Comparison of ENCODE assay signal across 1 cellular context in genomic region chr1:114718661-114719423, GRCh38.
TF ChIP-seq lines count a peak whose summit lies in the region.

No MANE protein-coding gene starts in this region.

TF ChIP-seq in WTC11, 78 proteins besides CTCF, POLR2A, EP300 and RAD21 (continued from another document):
- TF ChIP-seq, protein P1, sequence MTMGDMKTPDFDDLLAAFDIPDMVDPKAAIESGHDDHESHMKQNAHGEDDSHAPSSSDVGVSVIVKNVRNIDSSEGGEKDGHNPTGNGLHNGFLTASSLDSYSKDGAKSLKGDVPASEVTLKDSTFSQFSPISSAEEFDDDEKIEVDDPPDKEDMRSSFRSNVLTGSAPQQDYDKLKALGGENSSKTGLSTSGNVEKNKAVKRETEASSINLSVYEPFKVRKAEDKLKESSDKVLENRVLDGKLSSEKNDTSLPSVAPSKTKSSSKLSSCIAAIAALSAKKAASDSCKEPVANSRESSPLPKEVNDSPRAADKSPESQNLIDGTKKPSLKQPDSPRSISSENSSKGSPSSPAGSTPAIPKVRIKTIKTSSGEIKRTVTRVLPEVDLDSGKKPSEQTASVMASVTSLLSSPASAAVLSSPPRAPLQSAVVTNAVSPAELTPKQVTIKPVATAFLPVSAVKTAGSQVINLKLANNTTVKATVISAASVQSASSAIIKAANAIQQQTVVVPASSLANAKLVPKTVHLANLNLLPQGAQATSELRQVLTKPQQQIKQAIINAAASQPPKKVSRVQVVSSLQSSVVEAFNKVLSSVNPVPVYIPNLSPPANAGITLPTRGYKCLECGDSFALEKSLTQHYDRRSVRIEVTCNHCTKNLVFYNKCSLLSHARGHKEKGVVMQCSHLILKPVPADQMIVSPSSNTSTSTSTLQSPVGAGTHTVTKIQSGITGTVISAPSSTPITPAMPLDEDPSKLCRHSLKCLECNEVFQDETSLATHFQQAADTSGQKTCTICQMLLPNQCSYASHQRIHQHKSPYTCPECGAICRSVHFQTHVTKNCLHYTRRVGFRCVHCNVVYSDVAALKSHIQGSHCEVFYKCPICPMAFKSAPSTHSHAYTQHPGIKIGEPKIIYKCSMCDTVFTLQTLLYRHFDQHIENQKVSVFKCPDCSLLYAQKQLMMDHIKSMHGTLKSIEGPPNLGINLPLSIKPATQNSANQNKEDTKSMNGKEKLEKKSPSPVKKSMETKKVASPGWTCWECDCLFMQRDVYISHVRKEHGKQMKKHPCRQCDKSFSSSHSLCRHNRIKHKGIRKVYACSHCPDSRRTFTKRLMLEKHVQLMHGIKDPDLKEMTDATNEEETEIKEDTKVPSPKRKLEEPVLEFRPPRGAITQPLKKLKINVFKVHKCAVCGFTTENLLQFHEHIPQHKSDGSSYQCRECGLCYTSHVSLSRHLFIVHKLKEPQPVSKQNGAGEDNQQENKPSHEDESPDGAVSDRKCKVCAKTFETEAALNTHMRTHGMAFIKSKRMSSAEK (CRISPR knock-in tag; IDR thresholded peaks at IDR 0.05; ENCODE audit: borderline replicate concordance), result no peak
- TF ChIP-seq CREB1 (CRISPR knock-in tag; IDR thresholded peaks at IDR 0.05), result no peak
- TF ChIP-seq SP1 (CRISPR knock-in tag; conservative IDR thresholded peaks at IDR 0.05), result no peak
- TF ChIP-seq PREB (CRISPR knock-in tag; IDR thresholded peaks at IDR 0.05; ENCODE audit: borderline replicate concordance), result no peak
- TF ChIP-seq SOX15 (CRISPR knock-in tag; IDR thresholded peaks at IDR 0.05), result no peak
- no peak for TF ChIP-seq GABPB1 (CRISPR knock-in tag; IDR thresholded peaks at IDR 0.05)
- TF ChIP-seq, protein P2, sequence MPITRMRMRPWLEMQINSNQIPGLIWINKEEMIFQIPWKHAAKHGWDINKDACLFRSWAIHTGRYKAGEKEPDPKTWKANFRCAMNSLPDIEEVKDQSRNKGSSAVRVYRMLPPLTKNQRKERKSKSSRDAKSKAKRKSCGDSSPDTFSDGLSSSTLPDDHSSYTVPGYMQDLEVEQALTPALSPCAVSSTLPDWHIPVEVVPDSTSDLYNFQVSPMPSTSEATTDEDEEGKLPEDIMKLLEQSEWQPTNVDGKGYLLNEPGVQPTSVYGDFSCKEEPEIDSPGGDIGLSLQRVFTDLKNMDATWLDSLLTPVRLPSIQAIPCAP (CRISPR knock-in tag; IDR thresholded peaks at IDR 0.05), result no peak
- no peak for TF ChIP-seq RORB (CRISPR knock-in tag; IDR thresholded peaks at IDR 0.05)
